In the genomic region with DNA sequence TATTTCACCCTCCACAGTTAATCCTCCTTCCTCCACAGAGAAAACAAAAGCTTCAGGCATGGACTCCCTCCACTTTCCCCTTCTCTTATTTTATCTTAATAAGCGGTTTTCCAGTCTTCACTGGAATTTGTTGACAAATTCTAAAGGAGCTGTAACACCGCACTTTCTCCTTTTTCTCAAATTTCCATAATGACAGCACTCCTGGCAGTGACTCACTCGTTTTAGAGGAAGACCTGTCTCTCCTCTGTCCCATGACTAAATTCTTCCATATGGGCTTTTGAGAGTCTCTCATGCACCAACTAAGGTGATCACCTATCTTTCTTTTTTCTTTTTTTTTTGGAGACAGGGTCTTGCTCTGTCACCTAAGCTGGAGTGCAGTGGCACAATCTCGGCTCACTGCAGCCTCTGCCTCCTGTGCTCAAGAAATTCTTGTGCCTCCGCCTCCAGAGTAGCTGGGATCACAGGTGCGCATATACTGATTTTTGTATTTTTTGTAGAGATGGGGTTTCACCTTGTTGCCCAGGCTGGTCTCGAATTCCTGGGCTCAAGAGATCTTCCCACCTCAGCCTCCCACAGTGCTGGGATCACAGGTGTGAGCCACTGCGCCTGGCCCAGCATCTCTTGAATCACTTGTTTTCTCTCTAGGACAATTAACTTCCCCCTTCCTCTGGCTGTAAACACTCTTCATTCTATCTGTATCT, we compare ENCODE assay signal across 1 cellular context.
TF ChIP-seq lines count a peak whose summit lies in the region.

No MANE protein-coding gene starts in this region.

TF ChIP-seq in HepG2, 621 proteins besides CTCF, POLR2A, EP300 and RAD21:
- no peak for TF ChIP-seq GABPB1 (CRISPR knock-in tag; IDR thresholded peaks at IDR 0.05)
- no peak for TF ChIP-seq ZNF792 (CRISPR knock-in tag; IDR thresholded peaks at IDR 0.05)
- TF ChIP-seq ZNF703 (CRISPR knock-in tag; IDR thresholded peaks at IDR 0.05; ENCODE audit: borderline replicate concordance): no peak
- TF ChIP-seq PRPF4 (IDR thresholded peaks at IDR 0.05; ENCODE audit: low read depth, low read length, poor library complexity, severe bottlenecking): no peak
- no peak for TF ChIP-seq ZIK1 (CRISPR knock-in tag; IDR thresholded peaks at IDR 0.05; ENCODE audit: borderline replicate concordance, low read depth)
- TF ChIP-seq, protein P1, sequence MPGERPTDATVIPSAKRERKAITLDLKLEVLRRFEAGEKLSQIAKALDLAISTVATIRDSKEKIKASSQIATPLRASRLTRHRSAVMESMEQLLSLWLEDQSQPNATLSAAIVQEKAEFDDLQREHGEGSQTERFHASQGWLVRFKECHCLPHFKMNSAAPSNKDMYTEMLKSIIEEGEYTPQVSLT (CRISPR knock-in tag; IDR thresholded peaks at IDR 0.05; ENCODE audit: borderline replicate concordance, low read depth): no peak
- TF ChIP-seq, protein P2, sequence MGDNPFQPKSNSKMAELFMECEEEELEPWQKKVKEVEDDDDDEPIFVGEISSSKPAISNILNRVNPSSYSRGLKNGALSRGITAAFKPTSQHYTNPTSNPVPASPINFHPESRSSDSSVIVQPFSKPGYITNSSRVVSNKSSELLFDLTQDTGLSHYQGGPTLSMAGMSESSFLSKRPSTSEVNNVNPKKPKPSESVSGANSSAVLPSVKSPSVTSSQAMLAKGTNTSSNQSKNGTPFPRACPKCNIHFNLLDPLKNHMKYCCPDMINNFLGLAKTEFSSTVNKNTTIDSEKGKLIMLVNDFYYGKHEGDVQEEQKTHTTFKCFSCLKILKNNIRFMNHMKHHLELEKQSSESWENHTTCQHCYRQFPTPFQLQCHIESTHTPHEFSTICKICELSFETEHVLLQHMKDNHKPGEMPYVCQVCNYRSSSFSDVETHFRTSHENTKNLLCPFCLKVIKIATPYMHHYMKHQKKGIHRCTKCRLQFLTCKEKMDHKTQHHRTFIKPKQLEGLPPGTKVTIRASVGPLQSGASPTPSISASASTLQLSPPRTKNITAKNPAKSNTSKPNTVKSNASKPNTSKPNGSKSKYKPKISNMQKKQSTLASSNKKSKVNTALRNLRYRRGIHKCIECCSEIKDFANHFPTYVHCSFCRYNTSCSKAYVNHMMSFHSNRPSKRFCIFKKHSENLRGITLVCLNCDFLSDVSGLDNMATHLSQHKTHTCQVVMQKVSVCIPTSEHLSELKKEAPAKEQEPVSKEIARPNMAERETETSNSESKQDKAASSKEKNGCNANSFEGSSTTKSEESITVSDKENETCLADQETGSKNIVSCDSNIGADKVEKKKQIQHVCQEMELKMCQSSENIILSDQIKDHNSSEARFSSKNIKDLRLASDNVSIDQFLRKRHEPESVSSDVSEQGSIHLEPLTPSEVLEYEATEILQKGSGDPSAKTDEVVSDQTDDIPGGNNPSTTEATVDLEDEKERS (CRISPR knock-in tag; IDR thresholded peaks at IDR 0.05): no peak
- TF ChIP-seq, protein P3, sequence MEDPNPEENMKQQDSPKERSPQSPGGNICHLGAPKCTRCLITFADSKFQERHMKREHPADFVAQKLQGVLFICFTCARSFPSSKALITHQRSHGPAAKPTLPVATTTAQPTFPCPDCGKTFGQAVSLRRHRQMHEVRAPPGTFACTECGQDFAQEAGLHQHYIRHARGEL (CRISPR knock-in tag; IDR thresholded peaks at IDR 0.05): no peak
- no peak for TF ChIP-seq ZSCAN25 (CRISPR knock-in tag; IDR thresholded peaks at IDR 0.05)
- no peak for TF ChIP-seq ZNF232 (CRISPR knock-in tag; IDR thresholded peaks at IDR 0.05; ENCODE audit: borderline replicate concordance)
- TF ChIP-seq ZNF746 (CRISPR knock-in tag; IDR thresholded peaks at IDR 0.05): no peak
- TF ChIP-seq ATF1 (CRISPR knock-in tag; IDR thresholded peaks at IDR 0.05): no peak
